18 cellular contexts compared by ENCODE assay signal in the genomic region with DNA sequence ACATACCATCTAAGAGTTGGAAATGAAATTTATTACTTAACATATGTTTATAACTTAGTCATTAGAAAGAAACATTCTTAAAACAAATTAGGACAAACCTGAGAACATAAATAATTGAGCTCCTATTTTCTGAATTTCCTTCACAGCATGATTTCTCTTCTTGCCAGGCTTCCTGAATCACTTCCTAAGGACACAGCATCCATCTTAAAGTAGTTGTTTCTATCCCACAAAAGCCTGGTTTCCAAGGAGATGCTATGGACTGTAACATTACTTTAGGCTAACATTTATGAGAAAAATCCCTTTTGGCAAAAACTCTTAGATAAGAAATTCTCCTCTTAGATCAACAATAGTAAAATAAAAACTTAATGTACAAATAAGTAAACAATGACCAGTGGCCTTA.
DNase-seq lines count a peak whose midpoint lies in the region; ATAC-seq, FAIRE-seq and TF ChIP-seq lines count a peak whose summit lies in the region.
"Had no signal": no experiment of that assay in that cellular context is flagged by ENCODE, and none has a peak within 500 bp of the region (broad histone marks: within the 10 kb centered on the region; RNA-seq: fewer than 3 reads in every experiment).

No MANE protein-coding gene starts in this region.

- no peaks in the 10 kb centered on the region for H3K27me3 Mint-ChIP-seq in endothelial cell (ENCODE audit: unreplicated experiment)
- H3K27me3 Mint-ChIP-seq in nephron (ENCODE audit: low read depth) = no peaks in the 10 kb centered on the region

- H4K20me1 ChIP-seq in SK-N-SH (ENCODE audit: insufficient read depth) = no peaks in the 10 kb centered on the region

- no peaks in the 10 kb centered on the region; a peak in 1 of 4 replicates for H3K4me1 ChIP-seq in SK-N-SH (ENCODE audit: control insufficient read depth in 1 of 2, insufficient read depth in 2 of 2, low read depth in 1 of 2, low read length in 1 of 2)

- CTCF ChIA-PET in SK-N-SH (lab: Yijun Ruan, JAX) = interaction anchor here (0.9 to 3.6 kb wide), 4 partner anchors 9 to 239 kb away, joined by 3 to 20 read pairs (median 4); no protein-coding TSS in a partner anchor

- peaks cover 0 to 3% of the 10 kb centered on the region in 2 experiments for H3K36me3 ChIP-seq in SK-N-SH (replicated peaks in 1 of 2; ENCODE audit: control insufficient read depth in 1 of 2, insufficient read depth in 2 of 2, low read length in 1 of 2)

- no peaks in the 10 kb centered on the region for H3K9me3 Mint-ChIP-seq in endothelial cell (ENCODE audit: unreplicated experiment)
- H3K9me3 Mint-ChIP-seq in nephron = peaks cover 4% of the 10 kb centered on the region

- intact Hi-C loops in sciatic nerve (cut with DNase I) = loop anchor here (10.0 kb wide), 1 partner anchor 230 kb away; no protein-coding TSS in a partner anchor

- no peak for TF ChIP-seq EP300 in SK-N-SH (IDR thresholded peaks at IDR 0.05; ENCODE audit: borderline replicate concordance in 1 of 2, low read depth in 1 of 2, low read length in 1 of 2)

- H3K4me3 ChIP-seq in SK-N-SH (ENCODE audit: low read depth in 2 of 2, low read length in 1 of 2) = no peak overlapping the region
- H3K4me3 ChIP-seq: PC-9, SK-N-MC had no signal

- TF ChIP-seq RAD21 in SK-N-SH (IDR thresholded peaks at IDR 0.05; ENCODE audit: low read length) = no peak

- 0 out of 2 replicates have a peak overlapping the region, but pooled peaks have one; percentile 13 for H2AFZ ChIP-seq in SK-N-SH (ENCODE audit: low read depth)
- H2AFZ ChIP-seq: PC-9 had no signal

- ATAC-seq in HG02763 (IDR thresholded peaks at IDR 0.05; ENCODE audit: unreplicated experiment) (no peak), sciatic nerve (no peak), HG02623 (IDR thresholded peaks at IDR 0.05; ENCODE audit: unreplicated experiment) (no peak)

- no peaks in the 10 kb centered on the region for H3K27me3 ChIP-seq in SK-N-SH (ENCODE audit: insufficient read depth)

- no peak overlapping the region for H3K4me3 Mint-ChIP-seq in endothelial cell (ENCODE audit: unreplicated experiment)
- H3K4me3 Mint-ChIP-seq in nephron = no peak overlapping the region

- no peak overlapping the region for H3K4me2 ChIP-seq in SK-N-SH
- H3K4me2 ChIP-seq: PC-9 had no signal

- peaks cover 3% of the 10 kb centered on the region for H3F3A ChIP-seq in SK-N-SH (replicated peaks; ENCODE audit: insufficient read depth)

- TF ChIP-seq CTCF in SK-N-SH (IDR thresholded peaks at IDR 0.05) (no peak), endothelial cell (IDR thresholded peaks at IDR 0.05; ENCODE audit: unreplicated experiment) (no peak), nephron (IDR thresholded peaks at IDR 0.05; ENCODE audit: unreplicated experiment in 3 of 3) (no peak)

- peak overlapping the region; percentile 70 for H3K27ac Mint-ChIP-seq in endothelial cell (ENCODE audit: unreplicated experiment)
- peak overlapping the region in 2 of 3 experiments; percentile 44 to 53 for H3K27ac Mint-ChIP-seq in nephron

- H3K4me1 Mint-ChIP-seq in endothelial cell (ENCODE audit: unreplicated experiment) (peaks cover 4% of the 10 kb centered on the region), nephron (peaks cover 20% of the 10 kb centered on the region)

- peak; percentile 69 for FAIRE-seq in A204.1 (lab: Jason Lieb, UNC)

- no peaks in the 10 kb centered on the region for H3K9me2 ChIP-seq in SK-N-SH

- H3K36me3 Mint-ChIP-seq in endothelial cell (ENCODE audit: low read depth, unreplicated experiment) (no peaks in the 10 kb centered on the region), nephron (ENCODE audit: low read depth) (peaks cover 9% of the 10 kb centered on the region)

- H3K79me2 ChIP-seq in SK-N-SH (ENCODE audit: insufficient read depth) = peaks cover 11% of the 10 kb centered on the region

- POLR2A ChIA-PET in SK-N-SH (lab: Yijun Ruan, JAX) = no interaction called here

- no peak overlapping the region for H3K9ac ChIP-seq in SK-N-SH

- H3K9me3 ChIP-seq in SK-N-SH = no peaks in the 10 kb centered on the region

- peak overlapping the region in 1 of 2 experiments; percentile 22; a peak in 1 of 4 replicates for H3K27ac ChIP-seq in SK-N-SH (ENCODE audit: low read depth in 2 of 2, low read length in 1 of 2)
- H3K27ac ChIP-seq: 22Rv1, PC-9, SK-N-MC had no signal

- DNase-seq in SK-N-SH (no peak), endothelial cell (ENCODE audit: low spot score) (no peak), COLO668 (lab: John Stamatoyannopoulos, UW; ENCODE audit: unreplicated experiment) (no peak), sciatic nerve (ENCODE audit: low spot score) (no peak)
- DNase-seq: C1 segment of cervical spinal cord, DMS153, H7, NCI-H1436 treated with DMSO at 0.1 percent for 48 hours, NCI-H2107, NCI-H446 treated with DMSO at 0.1 percent for 48 hours, NCI-H774, PC-9 had no signal

TF ChIP-seq in SK-N-SH, 30 proteins besides CTCF, POLR2A, EP300 and RAD21:
- no peak for TF ChIP-seq ELF1 (IDR thresholded peaks at IDR 0.05)
- TF ChIP-seq TAF1 (IDR thresholded peaks at IDR 0.05; ENCODE audit: borderline replicate concordance, low read depth, low read length) = no peak
- TF ChIP-seq, protein P1, sequence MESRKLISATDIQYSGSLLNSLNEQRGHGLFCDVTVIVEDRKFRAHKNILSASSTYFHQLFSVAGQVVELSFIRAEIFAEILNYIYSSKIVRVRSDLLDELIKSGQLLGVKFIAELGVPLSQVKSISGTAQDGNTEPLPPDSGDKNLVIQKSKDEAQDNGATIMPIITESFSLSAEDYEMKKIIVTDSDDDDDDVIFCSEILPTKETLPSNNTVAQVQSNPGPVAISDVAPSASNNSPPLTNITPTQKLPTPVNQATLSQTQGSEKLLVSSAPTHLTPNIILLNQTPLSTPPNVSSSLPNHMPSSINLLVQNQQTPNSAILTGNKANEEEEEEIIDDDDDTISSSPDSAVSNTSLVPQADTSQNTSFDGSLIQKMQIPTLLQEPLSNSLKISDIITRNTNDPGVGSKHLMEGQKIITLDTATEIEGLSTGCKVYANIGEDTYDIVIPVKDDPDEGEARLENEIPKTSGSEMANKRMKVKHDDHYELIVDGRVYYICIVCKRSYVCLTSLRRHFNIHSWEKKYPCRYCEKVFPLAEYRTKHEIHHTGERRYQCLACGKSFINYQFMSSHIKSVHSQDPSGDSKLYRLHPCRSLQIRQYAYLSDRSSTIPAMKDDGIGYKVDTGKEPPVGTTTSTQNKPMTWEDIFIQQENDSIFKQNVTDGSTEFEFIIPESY (IDR thresholded peaks at IDR 0.05; ENCODE audit: borderline replicate concordance, low read depth) = no peak
- TF ChIP-seq, protein P2, sequence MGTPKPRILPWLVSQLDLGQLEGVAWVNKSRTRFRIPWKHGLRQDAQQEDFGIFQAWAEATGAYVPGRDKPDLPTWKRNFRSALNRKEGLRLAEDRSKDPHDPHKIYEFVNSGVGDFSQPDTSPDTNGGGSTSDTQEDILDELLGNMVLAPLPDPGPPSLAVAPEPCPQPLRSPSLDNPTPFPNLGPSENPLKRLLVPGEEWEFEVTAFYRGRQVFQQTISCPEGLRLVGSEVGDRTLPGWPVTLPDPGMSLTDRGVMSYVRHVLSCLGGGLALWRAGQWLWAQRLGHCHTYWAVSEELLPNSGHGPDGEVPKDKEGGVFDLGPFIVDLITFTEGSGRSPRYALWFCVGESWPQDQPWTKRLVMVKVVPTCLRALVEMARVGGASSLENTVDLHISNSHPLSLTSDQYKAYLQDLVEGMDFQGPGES (IDR thresholded peaks at IDR 0.05; ENCODE audit: low read depth, low read length) = no peak
- TF ChIP-seq POLR2AphosphoS5 (IDR thresholded peaks at IDR 0.05; ENCODE audit: low read depth, low read length) = no peak
- TF ChIP-seq SIN3A (IDR thresholded peaks at IDR 0.05; ENCODE audit: borderline replicate concordance, low read depth, low read length) = no peak
- no peak for TF ChIP-seq NFIC (IDR thresholded peaks at IDR 0.05; ENCODE audit: borderline replicate concordance)
- TF ChIP-seq RFX5 (IDR thresholded peaks at IDR 0.05; ENCODE audit: low read length) = no peak
- no peak for TF ChIP-seq RXRA (IDR thresholded peaks at IDR 0.05; ENCODE audit: borderline replicate concordance, low read depth)
- no peak for TF ChIP-seq SMC3 (IDR thresholded peaks at IDR 0.05; ENCODE audit: low read depth, low read length)
- TF ChIP-seq TEAD4 (IDR thresholded peaks at IDR 0.05; ENCODE audit: borderline replicate concordance, insufficient read depth) = no peak
- TF ChIP-seq, protein P3, sequence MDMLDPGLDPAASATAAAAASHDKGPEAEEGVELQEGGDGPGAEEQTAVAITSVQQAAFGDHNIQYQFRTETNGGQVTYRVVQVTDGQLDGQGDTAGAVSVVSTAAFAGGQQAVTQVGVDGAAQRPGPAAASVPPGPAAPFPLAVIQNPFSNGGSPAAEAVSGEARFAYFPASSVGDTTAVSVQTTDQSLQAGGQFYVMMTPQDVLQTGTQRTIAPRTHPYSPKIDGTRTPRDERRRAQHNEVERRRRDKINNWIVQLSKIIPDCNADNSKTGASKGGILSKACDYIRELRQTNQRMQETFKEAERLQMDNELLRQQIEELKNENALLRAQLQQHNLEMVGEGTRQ (IDR thresholded peaks at IDR 0.05; ENCODE audit: borderline replicate concordance, low read depth, low read length) = no peak
